In the genomic region with DNA sequence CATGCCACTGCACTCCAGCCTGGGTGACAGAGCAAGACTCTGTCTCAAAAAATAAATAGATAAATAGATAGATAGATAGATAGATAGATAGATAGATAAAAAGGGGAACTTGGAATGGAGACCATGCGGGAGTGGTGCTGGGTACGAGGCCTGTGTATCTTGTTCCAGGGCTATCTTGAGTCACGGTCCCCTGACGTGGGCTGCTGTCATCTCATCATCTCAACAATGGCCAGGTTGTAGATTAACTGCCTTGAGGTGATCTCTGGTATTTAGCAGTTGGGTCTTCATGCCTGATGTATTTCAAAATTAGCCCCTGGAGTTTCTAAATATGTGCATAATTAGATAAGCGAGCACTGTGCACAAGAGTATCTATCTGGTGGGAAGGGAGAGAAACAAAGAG, we compare ENCODE assay signal across 8 cellular contexts.
"Had no signal": no experiment of that assay in that cellular context is flagged by ENCODE, and none has a peak within 500 bp of the region (broad histone marks: within the 10 kb centered on the region; RNA-seq: fewer than 3 reads in every experiment).

No MANE protein-coding gene starts in this region.

- FAIRE-seq: G401.6, GM12878, GM12891, GM12892, GM18507, GM19239 had no signal

- DNase-seq: GDM1, GF-D8 had no signal

- H3K4me3 ChIP-seq: GM12878 had no signal

- ATAC-seq: GM12878 had no signal
